ENCODE assay signal across 1 cellular context in the genomic region with DNA sequence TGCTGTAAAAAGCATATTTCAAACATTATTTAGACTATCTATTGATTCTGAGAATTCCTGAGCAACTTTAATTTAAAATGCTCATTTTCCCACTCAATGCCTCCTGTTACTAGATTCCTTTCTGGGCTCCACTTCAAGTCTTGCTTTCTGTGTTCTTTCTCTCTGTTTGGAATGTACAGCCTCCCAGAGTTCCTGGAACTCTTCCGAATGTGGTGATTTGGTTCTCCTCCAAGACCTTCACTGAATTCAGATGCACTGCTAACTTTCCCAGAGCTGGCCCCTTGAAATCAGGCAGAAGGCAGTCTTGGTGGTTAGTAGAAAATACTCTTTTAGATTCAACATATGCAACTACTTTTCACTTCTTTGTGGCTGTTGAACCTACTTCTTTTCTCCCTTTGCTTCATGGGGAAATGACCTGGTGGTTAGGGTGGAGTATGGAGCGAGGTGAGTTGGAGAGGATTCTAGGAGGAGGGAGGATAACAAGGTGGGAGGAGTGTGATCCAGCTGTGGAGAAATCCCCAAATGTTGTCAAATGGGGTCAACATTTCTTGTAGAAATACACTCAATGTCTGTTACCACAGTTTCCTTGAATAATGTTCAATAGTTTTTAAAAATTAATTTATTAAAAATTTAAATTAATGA.
TF ChIP-seq lines count a peak whose summit lies in the region.

No MANE protein-coding gene starts in this region.

TF ChIP-seq in H1, 55 proteins besides CTCF, POLR2A, EP300 and RAD21 (continued from another document):
- no peak for TF ChIP-seq E2F6 (IDR thresholded peaks at IDR 0.05)
- TF ChIP-seq JUND (IDR thresholded peaks at IDR 0.05; ENCODE audit: low read length), result no peak
- no peak for TF ChIP-seq RFX5 (IDR thresholded peaks at IDR 0.05; ENCODE audit: borderline replicate concordance, low read depth, low read length)
- no peak for TF ChIP-seq ATF2 (IDR thresholded peaks at IDR 0.05; ENCODE audit: low read length)
- no peak for TF ChIP-seq CREB1 (IDR thresholded peaks at IDR 0.05)
- TF ChIP-seq GTF2F1 (IDR thresholded peaks at IDR 0.05; ENCODE audit: borderline replicate concordance, low read depth, low read length), result no peak
- no peak for TF ChIP-seq USF2 (IDR thresholded peaks at IDR 0.05; ENCODE audit: low read length)
- no peak for TF ChIP-seq BACH1 (IDR thresholded peaks at IDR 0.05; ENCODE audit: low read length)
